Comparison of ENCODE assay signal across 8 cellular contexts in genomic region chr1:2226525-2227340, GRCh38. TPM values are rescaled to one million over a fixed set of nuclear protein-coding genes. Genes with fewer than 3 reads are reported as not detected.
DNase-seq lines count a peak whose midpoint lies in the region; ATAC-seq and TF ChIP-seq lines count a peak whose summit lies in the region.

No MANE protein-coding gene starts in this region.

- H3K9me3 Mint-ChIP-seq in activated CD4-positive, alpha-beta T cell treated with anti-CD3 and anti-CD28 coated beads, Interleukin-2, amount 10 ng/mL, durations not matched to agents 7 days and 5 days, result no peaks in the 10 kb centered on the region

- no peak for DNase-seq in activated CD4-positive, alpha-beta T cell treated with anti-CD3 and anti-CD28 coated beads, Interleukin-2, amount 10 ng/mL, durations not matched to agents 7 days and 5 days
- no peak for DNase-seq in activated CD4-positive, alpha-beta T cell treated with anti-CD3 and anti-CD28 coated beads, Interleukin-2, amount 50 U/mL, for 4 hours
- DNase-seq in heart left ventricle (peak in 4 of 5 donors; percentile 29 to 72 (median 42)), sciatic nerve (ENCODE audit: low spot score) (peak; percentile 77), KBM-7 (no peak)

- no peak for TF ChIP-seq CTCF in WI38 (IDR thresholded peaks at IDR 0.05; ENCODE audit: low read depth, low read length)
- no peak for TF ChIP-seq CTCF in heart left ventricle (IDR thresholded peaks at IDR 0.05)

- intact Hi-C loops in heart left ventricle (cut with DNase I) (loop anchor here in 4 of 10 donors (1.0 to 5.0 kb wide), 3 partner anchors 13 to 86 kb away; no protein-coding TSS in a partner anchor), sciatic nerve (cut with DNase I) (no loop called here)

- H3K4me3 ChIP-seq in WI38 (ENCODE audit: low read depth, low read length), result peak overlapping the region; percentile 68
- H3K4me3 ChIP-seq in heart left ventricle, result peak overlapping the region; percentile 58 to 96 (median 85)

- TF ChIP-seq POLR2A in heart left ventricle (IDR thresholded peaks at IDR 0.05), result no peak

- H3K4me3 Mint-ChIP-seq in activated CD4-positive, alpha-beta T cell treated with anti-CD3 and anti-CD28 coated beads, Interleukin-2, amount 10 ng/mL, durations not matched to agents 7 days and 5 days, result peak overlapping the region; percentile 51

- POLR2A ChIA-PET in activated CD4-positive, alpha-beta T cell treated with anti-CD3 and anti-CD28 coated beads, Interleukin-2, amount 10 ng/mL, durations not matched to agents 7 days and 5 days (lab: Charles Lee), result no interaction called here

- CTCF ChIA-PET in activated CD4-positive, alpha-beta T cell treated with anti-CD3 and anti-CD28 coated beads, Interleukin-2, amount 10 ng/mL, durations not matched to agents 7 days and 5 days (lab: Charles Lee), result no interaction called here

- no peaks in the 10 kb centered on the region for H3K9me3 ChIP-seq in heart left ventricle

- WGBS in heart left ventricle, 4 donors, result 18 to 53% (median 20%) methylated on average over 19 to 72 of the region's 72 CpGs

- H3K4me1 ChIP-seq in heart left ventricle, result peaks cover 0 to 44% (median 24%) of the 10 kb centered on the region in 12 donors

- no peaks in the 10 kb centered on the region for H3K36me3 ChIP-seq in heart left ventricle

- H3K27ac Mint-ChIP-seq in activated CD4-positive, alpha-beta T cell treated with anti-CD3 and anti-CD28 coated beads, Interleukin-2, amount 10 ng/mL, durations not matched to agents 7 days and 5 days, result peak overlapping the region; percentile 77

- ATAC-seq in heart left ventricle (peak in 1 of 4 donors; percentile 0), sciatic nerve (no peak), GM18909 (IDR thresholded peaks at IDR 0.05; ENCODE audit: poor library complexity, unreplicated experiment) (no peak), GM18519 (IDR thresholded peaks at IDR 0.05; ENCODE audit: low FRiP score, unreplicated experiment) (no peak)

- H3K36me3 Mint-ChIP-seq in activated CD4-positive, alpha-beta T cell treated with anti-CD3 and anti-CD28 coated beads, Interleukin-2, amount 10 ng/mL, durations not matched to agents 7 days and 5 days (ENCODE audit: low read depth), result peaks cover 23% of the 10 kb centered on the region

- peaks cover 12% of the 10 kb centered on the region for H3K4me1 Mint-ChIP-seq in activated CD4-positive, alpha-beta T cell treated with anti-CD3 and anti-CD28 coated beads, Interleukin-2, amount 10 ng/mL, durations not matched to agents 7 days and 5 days

- H3K27me3 Mint-ChIP-seq in activated CD4-positive, alpha-beta T cell treated with anti-CD3 and anti-CD28 coated beads, Interleukin-2, amount 10 ng/mL, durations not matched to agents 7 days and 5 days, result peaks cover 3% of the 10 kb centered on the region

- no peaks in the 10 kb centered on the region for H3K27me3 ChIP-seq in heart left ventricle

- H3K27ac ChIP-seq in heart left ventricle, result peak overlapping the region; percentile 98 to 100 (median 100)

- in situ Hi-C loops in KBM-7 (cut with MboI; ENCODE audit: low pct_unique_long_range_greater_than_20kb, low sequenced_read_pairs), result no loop called here

RNA-seq across cellular contexts. Expression of gene SKI, which starts 1.4 kb away (rescaled TPM):
- 10 to 100 TPM; 60.7 to 62.0 TPM for total RNA-seq in activated CD4-positive, alpha-beta T cell treated with anti-CD3 and anti-CD28 coated beads, Interleukin-2, amount 10 ng/mL, durations not matched to agents 7 days and 5 days
- 10 to 100 TPM; 28.8 to 52.7 (median 41.3) TPM for total RNA-seq in heart left ventricle
- polyA plus RNA-seq in heart left ventricle, result 10 to 100 TPM; 16.9 to 28.7 TPM
- 108 TPM for total RNA-seq in sciatic nerve

RNA-seq across cellular contexts. Expression of gene FAAP20, which starts 32.2 kb away (rescaled TPM):
- 10 to 100 TPM; 61.3 to 66.2 TPM for total RNA-seq in activated CD4-positive, alpha-beta T cell treated with anti-CD3 and anti-CD28 coated beads, Interleukin-2, amount 10 ng/mL, durations not matched to agents 7 days and 5 days
- total RNA-seq in heart left ventricle (10 to 100 TPM; 20.9 to 50.8 (median 34.8) TPM), sciatic nerve (43.0 TPM)
- polyA plus RNA-seq in heart left ventricle, result 10 to 100 TPM; 57.3 to 61.3 TPM

Comparison
In these comparisons a context has a peak if more than half of its experiments do, and no peak if none do; other contexts are left out.
1. DNase-seq: peak in heart left ventricle (4 of 5) and sciatic nerve (single experiment); none in activated CD4-positive, alpha-beta T cell treated with anti-CD3 and anti-CD28 coated beads, Interleukin-2, amount 10 ng/mL, durations not matched to agents 7 days and 5 days (single experiment), activated CD4-positive, alpha-beta T cell treated with anti-CD3 and anti-CD28 coated beads, Interleukin-2, amount 50 U/mL, for 4 hours (0 of 2) and KBM-7 (single experiment).